In the genomic region with DNA sequence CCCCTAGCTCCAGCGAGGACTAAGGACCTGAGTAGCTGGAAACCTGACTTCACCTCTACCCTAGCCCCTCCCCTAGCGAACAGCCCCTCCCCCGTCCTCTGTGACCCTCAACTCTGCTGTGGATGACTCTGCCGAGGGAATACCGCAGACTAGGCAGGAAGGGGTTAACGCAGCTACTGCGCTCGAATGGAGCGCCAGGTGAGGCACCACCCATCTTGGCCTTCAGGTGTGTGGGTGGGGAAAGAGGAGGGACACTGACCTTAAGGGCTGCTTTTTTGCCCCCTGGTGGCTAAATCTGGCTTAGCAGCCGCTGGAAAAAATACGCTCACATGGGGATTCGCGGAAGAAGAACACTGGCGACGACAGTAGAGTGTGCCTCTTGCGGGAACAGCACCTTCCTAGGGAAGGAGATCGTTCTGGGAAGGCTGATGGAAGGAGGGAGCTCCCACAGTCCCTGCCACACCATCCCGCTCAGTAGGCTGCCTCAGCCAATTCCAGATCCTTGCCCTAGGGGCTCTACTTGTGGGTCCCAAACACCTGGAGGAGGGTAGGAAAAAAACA, we compare ENCODE assay signal across 1 cellular context.
TF ChIP-seq lines count a peak whose summit lies in the region.

No MANE protein-coding gene starts in this region.

TF ChIP-seq in neural cell, 6 proteins besides CTCF, POLR2A, EP300 and RAD21 (continued from another document):
- peak; percentile 50 for TF ChIP-seq REST (IDR thresholded peaks at IDR 0.05; ENCODE audit: borderline replicate concordance)
- TF ChIP-seq POLR2AphosphoS5 (IDR thresholded peaks at IDR 0.05), result peak; percentile 67
